ENCODE assay signal across 8 cellular contexts in the genomic region with DNA sequence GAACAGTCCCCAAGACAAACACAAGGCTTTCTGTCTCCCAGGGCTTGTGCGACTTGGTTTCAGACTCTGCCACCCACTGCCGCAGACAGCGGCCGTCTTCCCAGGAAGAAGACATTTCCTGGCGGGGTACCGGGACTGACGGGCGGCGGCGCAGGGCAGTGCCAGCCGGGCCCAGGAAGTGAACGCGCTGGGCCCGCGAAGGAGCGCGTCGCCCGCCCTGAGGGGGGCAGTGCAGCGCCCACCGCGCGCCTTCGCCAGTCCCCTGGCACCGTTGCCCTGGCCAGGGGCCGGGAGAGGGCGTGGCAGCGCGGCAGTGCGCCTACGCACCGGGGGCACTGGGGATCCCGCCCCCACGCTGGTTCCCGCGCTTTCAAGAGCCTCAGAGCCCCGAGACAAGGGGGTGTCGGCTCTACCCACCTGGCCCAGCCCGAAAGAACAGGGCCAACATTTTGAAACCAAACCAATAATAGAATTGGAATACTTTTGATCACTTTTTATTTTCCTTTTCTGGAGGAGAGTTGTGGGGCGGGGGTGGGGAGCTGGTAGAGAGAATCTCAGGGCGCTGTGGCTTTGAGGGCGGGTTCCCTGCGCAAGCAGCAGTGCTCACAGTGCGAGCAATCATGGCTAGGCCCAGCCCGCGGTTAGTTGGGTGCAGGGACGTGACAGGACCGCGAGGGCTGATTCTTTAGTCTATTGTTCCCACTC. TPM values are rescaled to one million over a fixed set of nuclear protein-coding genes. Genes with fewer than 3 reads are reported as not detected.
DNase-seq lines count a peak whose midpoint lies in the region; ATAC-seq lines count a peak whose summit lies in the region.

No MANE protein-coding gene starts in this region.

- no peaks in the 10 kb centered on the region for H3K9me2 ChIP-seq in Karpas-422 (replicated peaks; ENCODE audit: insufficient read depth, low read length)

- H3K27ac ChIP-seq in Karpas-422 (ENCODE audit: low read length), result no peak overlapping the region

- no peaks in the 10 kb centered on the region for H4K20me1 ChIP-seq in Karpas-422 (ENCODE audit: insufficient read depth, low read depth, low read length)

- H3K4me3 ChIP-seq in Karpas-422 (ENCODE audit: low read length) (peak overlapping the region; percentile 58), iPS-15b (ENCODE audit: low read depth, low read length) (peak overlapping the region; percentile 39)

- H3K4me2 ChIP-seq in Karpas-422 (ENCODE audit: low read depth, low read length, poor library complexity, severe bottlenecking), result peak overlapping the region; percentile 66

- intact Hi-C loops in Right ventricle myocardium inferior (cut with DNase I), result no loop called here
- intact Hi-C loops in cardiac septum (cut with DNase I), result loop anchor here (2.0 kb wide), 1 partner anchor 40 kb away; no protein-coding TSS in a partner anchor

- H3K4me1 ChIP-seq in Karpas-422 (ENCODE audit: low read length), result peaks cover 16% of the 10 kb centered on the region
- no peaks in the 10 kb centered on the region for H3K4me1 ChIP-seq in iPS-15b (ENCODE audit: control insufficient read depth, insufficient read depth, low read length)

- peak overlapping the region; percentile 97 for H2AFZ ChIP-seq in Karpas-422 (ENCODE audit: low read length)

- ATAC-seq in Right ventricle myocardium inferior, result peak; percentile 91
- no peak for ATAC-seq in GM18519 (IDR thresholded peaks at IDR 0.05; ENCODE audit: low FRiP score, unreplicated experiment)

- H3K36me3 ChIP-seq in Karpas-422 (ENCODE audit: insufficient read depth, low read length) (no peaks in the 10 kb centered on the region), iPS-15b (ENCODE audit: control insufficient read depth, insufficient read depth, low read length) (no peaks in the 10 kb centered on the region)

- no peaks in the 10 kb centered on the region for H3K79me2 ChIP-seq in Karpas-422 (ENCODE audit: low read length)

- H3K9ac ChIP-seq in Karpas-422 (ENCODE audit: low read length), result peak overlapping the region; percentile 61
- H3K9ac ChIP-seq in iPS-15b (ENCODE audit: low read depth, low read length), result no peak overlapping the region

- H3K9me3 ChIP-seq in Karpas-422 (ENCODE audit: low read length), result no peaks in the 10 kb centered on the region
- H3K9me3 ChIP-seq in iPS-15b (ENCODE audit: control insufficient read depth, insufficient read depth, low read length), result no peaks in the 10 kb centered on the region

- H3K27me3 ChIP-seq in Karpas-422 (ENCODE audit: low read length) (no peaks in the 10 kb centered on the region), iPS-15b (ENCODE audit: control insufficient read depth, insufficient read depth, low read length) (peaks cover 24% of the 10 kb centered on the region)

- DNase-seq in Right ventricle myocardium inferior (ENCODE audit: missing footprints) (no peak), cardiac septum (ENCODE audit: low spot score) (no peak), Karpas-422 (peak; percentile 71), T-helper 1 cell (peak; percentile 16 to 74 (median 27)), astrocyte of the hippocampus (ENCODE audit: low read depth, low spot score) (peak; percentile 53)
- DNase-seq in stimulated activated CD4-positive, alpha-beta T cell treated with anti-CD3 and anti-CD28 coated beads, Interleukin-12 subunit alpha, Interleukin-12 subunit beta, amount 100 ng/mL, for 4 hours, result peak; percentile 29

RNA-seq across cellular contexts. Expression of a gene that starts 23.6 kb away (rescaled TPM):
- total RNA-seq in Right ventricle myocardium inferior (16.8 TPM), cardiac septum (6.2 TPM)
- not detected in 2 replicates for total RNA-seq in Karpas-422 (2014; rRNA removed; shearing (Covaris generic); ENCODE audit: low replicate concordance)

Comparison
In these comparisons a context has a peak if more than half of its experiments do, and no peak if none do; other contexts are left out.
1. DNase-seq: peak in Karpas-422 (single experiment), T-helper 1 cell (5 of 5), astrocyte of the hippocampus (single experiment) and stimulated activated CD4-positive, alpha-beta T cell treated with anti-CD3 and anti-CD28 coated beads, Interleukin-12 subunit alpha, Interleukin-12 subunit beta, amount 100 ng/mL, for 4 hours (single experiment); none in Right ventricle myocardium inferior (single experiment) and cardiac septum (single experiment).